ENCODE assay signal across 26 cellular contexts in the genomic region with DNA sequence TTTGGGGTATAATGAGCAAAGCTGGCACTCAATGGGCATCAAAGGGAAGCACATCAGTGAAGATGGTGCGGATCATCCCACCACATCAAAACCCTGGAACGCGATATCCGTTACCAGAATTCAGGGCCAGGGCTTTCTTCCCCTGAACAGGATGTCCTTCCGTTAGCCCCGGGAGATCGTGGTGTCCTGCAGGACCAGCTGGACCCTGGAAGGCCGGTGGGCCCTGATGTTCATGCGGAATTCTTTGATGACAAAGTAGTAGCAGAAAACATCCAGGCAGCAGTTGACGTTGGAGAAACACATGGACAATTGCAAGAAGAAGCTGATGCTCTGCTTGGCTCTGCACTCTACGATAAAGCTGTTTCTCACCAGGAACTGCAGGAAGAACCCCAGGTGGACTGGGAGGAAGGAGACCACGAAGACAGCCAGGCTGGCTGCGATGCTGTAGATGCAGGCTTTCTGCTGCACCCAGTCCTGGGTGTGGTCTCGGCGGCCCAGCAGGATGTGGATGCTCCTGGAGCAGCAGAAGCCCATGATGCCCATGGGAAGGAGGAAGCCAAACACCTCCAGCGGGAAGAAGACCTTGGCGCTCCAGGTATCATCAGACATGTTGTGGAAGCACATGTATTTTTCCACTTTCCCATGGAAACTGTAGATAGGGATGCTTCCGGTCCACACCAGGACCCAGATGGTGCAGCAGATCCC. TPM values are rescaled to one million over a fixed set of nuclear protein-coding genes. Genes with fewer than 3 reads are reported as not detected.
DNase-seq lines count a peak whose midpoint lies in the region; ATAC-seq, FAIRE-seq and TF ChIP-seq lines count a peak whose summit lies in the region.
"Had no signal": no experiment of that assay in that cellular context is flagged by ENCODE, and none has a peak within 500 bp of the region (broad histone marks: within the 10 kb centered on the region; RNA-seq: fewer than 3 reads in every experiment).

No MANE protein-coding gene starts in this region.

- H3K14ac ChIP-seq in neuronal stem cell (ENCODE audit: low read length): no peak overlapping the region

- TF ChIP-seq EP300 in HepG2 (IDR thresholded peaks at IDR 0.05; ENCODE audit: low read depth in 2 of 2, low read length in 2 of 2): no peak
- TF ChIP-seq EP300 in HepG2 (CRISPR knock-in tag; IDR thresholded peaks at IDR 0.05; ENCODE audit: borderline replicate concordance): no peak

- no peak overlapping the region for H3K23ac ChIP-seq in neuronal stem cell (ENCODE audit: low read depth, low read length, poor library complexity)

- H2BK120ac ChIP-seq in neuronal stem cell (ENCODE audit: low read depth, low read length): no peak overlapping the region

- no peak overlapping the region for H3K4me3 Mint-ChIP-seq in activated naive CD8-positive, alpha-beta T cell treated with anti-CD3 and anti-CD28 coated beads, Interleukin-2, amount 10 ng/mL, durations not matched to agents 7 days and 5 days
- H3K4me3 Mint-ChIP-seq: activated T-helper 1 cell treated with anti-CD3 and anti-CD28 coated beads, Interleukin-12 subunit alpha, Interleukin-12 subunit beta, Interleukin-2, Interleukin-4 antibody, amounts not matched to agents 30 ng/mL and 10 ng/mL and 1 ng/mL, durations not matched to agents 14 hours and 24 hours and 36 hours; stimulated activated naive B cell treated with anti-CD40 and anti-IgM and Interleukin-4, amounts not matched to agents 10 μg/mL and 1 μg/mL and 100 μg/mL, for 72 hours; T-cell had no signal

- no peaks in the 10 kb centered on the region for H4K20me1 ChIP-seq in HepG2 (ENCODE audit: insufficient read depth, low read length)

- peak in 2 of 3 donors; percentile 22 to 36 for DNase-seq in right lobe of liver
- no peak for DNase-seq in HepG2 (ENCODE audit: low spot score)
- DNase-seq in activated naive CD8-positive, alpha-beta T cell treated with anti-CD3 and anti-CD28 coated beads, Interleukin-2, amount 10 ng/mL, durations not matched to agents 7 days and 5 days: no peak
- DNase-seq in neuronal stem cell (ENCODE audit: low spot score): no peak
- no peak for DNase-seq in cerebellum (ENCODE audit: low spot score)
- no peak for DNase-seq in NCI-H1417 (lab: John Stamatoyannopoulos, UW)
- no peak for DNase-seq in DMS 273 treated with DMSO at 0.1 percent for 48 hours (lab: John Stamatoyannopoulos, UW)
- DNase-seq: caudate nucleus; CD8-positive, alpha-beta memory T cell; DMS53; effector CD4-positive, alpha-beta T cell; NCI-H187; NCI-H226; NCI-H774; OCI-M1; SHP77; stimulated activated naive B cell treated with anti-CD40 and anti-IgM and Interleukin-4, amounts not matched to agents 10 μg/mL and 1 μg/mL and 100 μg/mL, for 72 hours had no signal

- intact Hi-C loops in right lobe of liver (cut with DNase I) (no loop called here), HepG2 (cut with micrococcal nuclease; ENCODE audit: unreplicated experiment) (no loop called here)

- no peak for TF ChIP-seq RAD21 in HepG2 (CRISPR knock-in tag; IDR thresholded peaks at IDR 0.05)

- POLR2A ChIA-PET in HepG2 (lab: Yijun Ruan, JAX): no interaction called here
- POLR2A ChIA-PET in activated naive CD8-positive, alpha-beta T cell treated with anti-CD3 and anti-CD28 coated beads, Interleukin-2, amount 10 ng/mL, durations not matched to agents 7 days and 5 days (lab: Charles Lee): no interaction called here

- no peak overlapping the region for H3K4me2 ChIP-seq in HepG2 (ENCODE audit: low read depth, low read length)
- H3K4me2 ChIP-seq in neuronal stem cell (ENCODE audit: insufficient read depth, low read length, poor library complexity, severe bottlenecking): no peak overlapping the region

- H2AK5ac ChIP-seq in neuronal stem cell (ENCODE audit: low read depth, low read length): peak overlapping the region; percentile 13

- H2BK5ac ChIP-seq in neuronal stem cell (ENCODE audit: low read length): no peak overlapping the region

- no peaks in the 10 kb centered on the region for H3K27me3 Mint-ChIP-seq in activated naive CD8-positive, alpha-beta T cell treated with anti-CD3 and anti-CD28 coated beads, Interleukin-2, amount 10 ng/mL, durations not matched to agents 7 days and 5 days
- H3K27me3 Mint-ChIP-seq: T-cell had no signal

- peak overlapping the region; percentile 63 for H2BK12ac ChIP-seq in neuronal stem cell (ENCODE audit: low read length)

- no peak for ATAC-seq in right lobe of liver
- ATAC-seq in HepG2: no peak
- no peak for ATAC-seq in activated naive CD8-positive, alpha-beta T cell treated with anti-CD3 and anti-CD28 coated beads, Interleukin-2, amount 10 ng/mL, durations not matched to agents 7 days and 5 days (ENCODE audit: low read depth)
- no peak for ATAC-seq in HG02763 (IDR thresholded peaks at IDR 0.05; ENCODE audit: unreplicated experiment)
- ATAC-seq: esophagus mucosa; GM12878; pancreas; stimulated activated naive B cell treated with anti-CD40 and anti-IgM and Interleukin-4, amounts not matched to agents 10 μg/mL and 1 μg/mL and 100 μg/mL, for 72 hours; T-cell had no signal

- H3K4me1 ChIP-seq in right lobe of liver (no peaks in the 10 kb centered on the region), HepG2 (ENCODE audit: insufficient read depth, low read length) (peaks cover 22% of the 10 kb centered on the region), neuronal stem cell (ENCODE audit: control insufficient read depth in 2 of 2, insufficient read depth in 1 of 2, low read depth in 1 of 2, low read length in 2 of 2) (peaks cover 7 to 23% of the 10 kb centered on the region in 2 donors)
- H3K4me1 ChIP-seq: pancreas, tibial nerve had no signal

- TF ChIP-seq POLR2A in right lobe of liver (IDR thresholded peaks at IDR 0.05) (no peak), HepG2 (IDR thresholded peaks at IDR 0.05; ENCODE audit: insufficient read depth in 1 of 2, low read depth in 2 of 2, low read length in 2 of 2) (no peak)

- no peaks in the 10 kb centered on the region for H3K9me3 ChIP-seq in right lobe of liver
- no peaks in the 10 kb centered on the region for H3K9me3 ChIP-seq in HepG2 (ENCODE audit: low read length)
- H3K9me3 ChIP-seq in neuronal stem cell (replicated peaks in 1 of 2; ENCODE audit: control insufficient read depth in 2 of 2, insufficient read depth in 1 of 2, low read depth in 1 of 2, low read length in 2 of 2): no peaks in the 10 kb centered on the region
- H3K9me3 ChIP-seq: pancreas, tibial nerve had no signal

- H3K9me3 Mint-ChIP-seq in activated naive CD8-positive, alpha-beta T cell treated with anti-CD3 and anti-CD28 coated beads, Interleukin-2, amount 10 ng/mL, durations not matched to agents 7 days and 5 days: no peaks in the 10 kb centered on the region
- H3K9me3 Mint-ChIP-seq: activated T-helper 1 cell treated with anti-CD3 and anti-CD28 coated beads, Interleukin-12 subunit alpha, Interleukin-12 subunit beta, Interleukin-2, Interleukin-4 antibody, amounts not matched to agents 30 ng/mL and 10 ng/mL and 1 ng/mL, durations not matched to agents 14 hours and 24 hours and 36 hours; CD8-positive, alpha-beta memory T cell; stimulated activated naive B cell treated with anti-CD40 and anti-IgM and Interleukin-4, amounts not matched to agents 10 μg/mL and 1 μg/mL and 100 μg/mL, for 72 hours; T-cell had no signal

- H3K9ac ChIP-seq in HepG2 (ENCODE audit: insufficient read depth, low read depth, low read length) (no peak overlapping the region), neuronal stem cell (ENCODE audit: low read depth, low read length, poor library complexity) (no peak overlapping the region)

- no peak overlapping the region for H3K4me3 ChIP-seq in right lobe of liver
- H3K4me3 ChIP-seq in HepG2 (replicated peaks in 1 of 3; ENCODE audit: insufficient read depth in 1 of 3, low read depth in 2 of 3, low read length in 3 of 3): no peak overlapping the region
- H3K4me3 ChIP-seq in neuronal stem cell (ENCODE audit: low read length in 2 of 2): no peak overlapping the region
- H3K4me3 ChIP-seq: GM12878, pancreas, tibial nerve had no signal

- no peaks in the 10 kb centered on the region for H3K79me1 ChIP-seq in neuronal stem cell (ENCODE audit: low read depth, low read length)

- CTCF ChIA-PET in HepG2 (lab: Yijun Ruan, JAX; ENCODE audit: low intra/inter-chr PET ratio, low total read pairs): no interaction called here

- TF ChIP-seq CTCF in right lobe of liver (IDR thresholded peaks at IDR 0.05) (no peak), HepG2 (CRISPR knock-in tag; IDR thresholded peaks at IDR 0.05) (no peak)

- H3K27me3 ChIP-seq in right lobe of liver (no peaks in the 10 kb centered on the region), HepG2 (ENCODE audit: control insufficient read depth in 1 of 2, insufficient read depth in 2 of 2, low read length in 2 of 2) (peaks cover 10 to 73% of the 10 kb centered on the region in 2 experiments; a peak in 4 of 5 replicates), neuronal stem cell (ENCODE audit: control insufficient read depth in 3 of 3, insufficient read depth in 3 of 3, low read depth in 1 of 3, low read length in 3 of 3) (no peaks in the 10 kb centered on the region)
- H3K27me3 ChIP-seq: pancreas, tibial nerve had no signal

- H3K4ac ChIP-seq in neuronal stem cell (ENCODE audit: low read length): no peak overlapping the region

- peak overlapping the region; percentile 60 for H3K27ac Mint-ChIP-seq in activated naive CD8-positive, alpha-beta T cell treated with anti-CD3 and anti-CD28 coated beads, Interleukin-2, amount 10 ng/mL, durations not matched to agents 7 days and 5 days
- H3K27ac Mint-ChIP-seq: activated T-helper 1 cell treated with anti-CD3 and anti-CD28 coated beads, Interleukin-12 subunit alpha, Interleukin-12 subunit beta, Interleukin-2, Interleukin-4 antibody, amounts not matched to agents 30 ng/mL and 10 ng/mL and 1 ng/mL, durations not matched to agents 14 hours and 24 hours and 36 hours; stimulated activated naive B cell treated with anti-CD40 and anti-IgM and Interleukin-4, amounts not matched to agents 10 μg/mL and 1 μg/mL and 100 μg/mL, for 72 hours had no signal

- H3K27ac ChIP-seq in right lobe of liver: no peak overlapping the region
- no peak overlapping the region for H3K27ac ChIP-seq in HepG2 (ENCODE audit: extremely low read length, insufficient read depth, low read length)
- no peak overlapping the region for H3K27ac ChIP-seq in neuronal stem cell (replicated peaks; ENCODE audit: low read length)
- H3K27ac ChIP-seq: pancreas, tibial nerve had no signal

- H3K36me3 ChIP-seq in right lobe of liver (no peaks in the 10 kb centered on the region), HepG2 (replicated peaks in 1 of 2; ENCODE audit: control insufficient read depth in 1 of 2, insufficient read depth in 2 of 2, low read length in 2 of 2) (no peaks in the 10 kb centered on the region), neuronal stem cell (replicated peaks in 1 of 2; ENCODE audit: control insufficient read depth in 2 of 2, insufficient read depth in 2 of 2, low read length in 2 of 2) (no peaks in the 10 kb centered on the region)
- H3K36me3 ChIP-seq: pancreas, tibial nerve had no signal

- H3K79me2 ChIP-seq in HepG2 (ENCODE audit: insufficient read depth, low read length): no peaks in the 10 kb centered on the region

- in situ Hi-C loops in HepG2 (cut with HindIII; ENCODE audit: extremely low pct_ligation_motif_present, low pct_unique_long_range_greater_than_20kb): no loop called here

- peak overlapping the region; percentile 9 for H3K18ac ChIP-seq in neuronal stem cell (ENCODE audit: low read length)

- H4K91ac ChIP-seq in neuronal stem cell (ENCODE audit: low read depth, low read length, poor library complexity): no peak overlapping the region

- H2AFZ ChIP-seq in HepG2 (ENCODE audit: low read length) (no peak overlapping the region), neuronal stem cell (ENCODE audit: low read length) (no peak overlapping the region)

- BruUV-seq in HepG2 (replicated peaks; lab: Mats Ljungman, UMichigan): no TSS peak

- H2BK15ac ChIP-seq in neuronal stem cell (ENCODE audit: low read length): peak overlapping the region; percentile 5

- H3K36me3 Mint-ChIP-seq in activated naive CD8-positive, alpha-beta T cell treated with anti-CD3 and anti-CD28 coated beads, Interleukin-2, amount 10 ng/mL, durations not matched to agents 7 days and 5 days: peaks cover 31% of the 10 kb centered on the region

- FAIRE-seq in HepG2 (lab: Jason Lieb, UNC): no peak
- FAIRE-seq: frontal cortex, GM12878, pancreas had no signal

- peaks cover 37% of the 10 kb centered on the region for H3K4me1 Mint-ChIP-seq in activated naive CD8-positive, alpha-beta T cell treated with anti-CD3 and anti-CD28 coated beads, Interleukin-2, amount 10 ng/mL, durations not matched to agents 7 days and 5 days

- H4K8ac ChIP-seq in neuronal stem cell (ENCODE audit: low read depth, low read length): no peak overlapping the region

- WGBS in right lobe of liver (ENCODE audit: insufficient coverage, low coverage, low lambda C conversion rate, missing lambda C conversion rate): 80% methylated on average over 8 of the region's 18 CpGs
- 42% methylated on average over 18 of the region's 18 CpGs for WGBS in HepG2 (ENCODE audit: low lambda C conversion rate)
- no CpG with 5 or more reads among the region's 18 CpGs for WGBS in neuronal stem cell (ENCODE audit: extremely low coverage in 2 of 2, insufficient read length in 2 of 2, insufficient replicate concordance in 1 of 2), 2 donors

RNA-seq across cellular contexts. Expression of a gene that starts 15.0 kb away (rescaled TPM):
- under 1 TPM in 3 of 6 experiments, not detected in 3; 0.06 to 0.12 (median 0.07) TPM for total RNA-seq in right lobe of liver
- not detected in 2 replicates for total RNA-seq in HepG2 (2016; rRNA removed; fragmentation: Illumina TruSeq; extraction: Trizol)
- not detected in 2 replicates for total RNA-seq in HepG2 (2016; cell fraction: cytosol; rRNA removed; fragmentation: Illumina TruSeq; extraction: Trizol; ENCODE audit: low read depth)
- total RNA-seq in HepG2 (2016; cell fraction: insoluble cytoplasmic fraction; rRNA removed; fragmentation: Illumina TruSeq; extraction: Trizol): 0.04 TPM in 1 of 2 replicates, not detected in the other
- not detected in 2 replicates for total RNA-seq in HepG2 (2016; cell fraction: membrane; rRNA removed; fragmentation: Illumina TruSeq; extraction: Trizol)
- total RNA-seq in HepG2 (2016; cell fraction: nucleus; rRNA removed; fragmentation: Illumina TruSeq; extraction: Trizol): not detected in 2 replicates
- not detected in 2 replicates for polyA plus RNA-seq in HepG2 (2011; rRNA removed)
- polyA plus RNA-seq in HepG2 (2011; cell fraction: cytosol; rRNA removed): 0.04 TPM in 1 of 2 replicates, not detected in the other
- polyA plus RNA-seq in HepG2 (2011; cell fraction: nucleus; rRNA removed): 0.05 and 0.06 TPM in 2 replicates
- not detected in 2 replicates for polyA plus RNA-seq in HepG2 (2012)
- polyA plus RNA-seq in HepG2 (2016; cell fraction: cytosol; fragmentation: Illumina TruSeq; extraction: Trizol; ENCODE audit: low read depth): not detected in 2 replicates
- not detected in 2 replicates for polyA plus RNA-seq in HepG2 (2016; cell fraction: insoluble cytoplasmic fraction; fragmentation: Illumina TruSeq; extraction: Trizol; ENCODE audit: low read depth)
- not detected in 2 replicates for polyA plus RNA-seq in HepG2 (2016; cell fraction: membrane; fragmentation: Illumina TruSeq; extraction: Trizol; ENCODE audit: low read depth)
- 0.18 TPM in 1 of 2 replicates, not detected in the other for polyA plus RNA-seq in HepG2 (2016; cell fraction: nucleus; fragmentation: Illumina TruSeq; extraction: Trizol; ENCODE audit: insufficient read depth, low read depth)
- polyA minus RNA-seq in HepG2 (2011; rRNA and poly(A)+ RNA removed; ENCODE audit: low replicate concordance): 0.09 and 0.14 TPM in 2 replicates
- not detected in 2 replicates for polyA minus RNA-seq in HepG2 (2011; cell fraction: cytosol; rRNA and poly(A)+ RNA removed)
- not detected in 2 replicates for polyA minus RNA-seq in HepG2 (2011; cell fraction: nucleus; rRNA and poly(A)+ RNA removed)
- 10 to 100 TPM; 18.8 to 21.5 TPM for total RNA-seq in activated naive CD8-positive, alpha-beta T cell treated with anti-CD3 and anti-CD28 coated beads, Interleukin-2, amount 10 ng/mL, durations not matched to agents 7 days and 5 days
- polyA plus RNA-seq in neuronal stem cell (2013, experiment 1 of 2): not detected
- not detected for polyA plus RNA-seq in neuronal stem cell (2013, experiment 2 of 2)
- not detected for total RNA-seq in cerebellum
- total RNA-seq: frontal cortex, kidney epithelial cell had no signal

RNA-seq across cellular contexts. Expression of a gene that starts 45.3 kb away (rescaled TPM):
- total RNA-seq in right lobe of liver: 10 to 100 TPM; 11.1 to 26.9 (median 24.2) TPM
- total RNA-seq in HepG2 (2016; rRNA removed; fragmentation: Illumina TruSeq; extraction: Trizol): 40.7 and 70.5 TPM in 2 replicates
- total RNA-seq in HepG2 (2016; cell fraction: cytosol; rRNA removed; fragmentation: Illumina TruSeq; extraction: Trizol; ENCODE audit: low read depth): 13.6 and 14.1 TPM in 2 replicates
- 40.7 and 74.0 TPM in 2 replicates for total RNA-seq in HepG2 (2016; cell fraction: insoluble cytoplasmic fraction; rRNA removed; fragmentation: Illumina TruSeq; extraction: Trizol)
- total RNA-seq in HepG2 (2016; cell fraction: membrane; rRNA removed; fragmentation: Illumina TruSeq; extraction: Trizol): 30.7 and 33.5 TPM in 2 replicates
- total RNA-seq in HepG2 (2016; cell fraction: nucleus; rRNA removed; fragmentation: Illumina TruSeq; extraction: Trizol): 49.2 and 56.2 TPM in 2 replicates
- polyA plus RNA-seq in HepG2 (2011; rRNA removed): 270 and 321 TPM in 2 replicates
- polyA plus RNA-seq in HepG2 (2011; cell fraction: cytosol; rRNA removed): 356 TPM in 2 replicates
- 111 and 119 TPM in 2 replicates for polyA plus RNA-seq in HepG2 (2011; cell fraction: nucleus; rRNA removed)
- 124 and 196 TPM in 2 replicates for polyA plus RNA-seq in HepG2 (2012)
- polyA plus RNA-seq in HepG2 (2016; cell fraction: cytosol; fragmentation: Illumina TruSeq; extraction: Trizol; ENCODE audit: low read depth): 18.9 and 24.2 TPM in 2 replicates
- 53.1 and 56.4 TPM in 2 replicates for polyA plus RNA-seq in HepG2 (2016; cell fraction: insoluble cytoplasmic fraction; fragmentation: Illumina TruSeq; extraction: Trizol; ENCODE audit: low read depth)
- polyA plus RNA-seq in HepG2 (2016; cell fraction: membrane; fragmentation: Illumina TruSeq; extraction: Trizol; ENCODE audit: low read depth): 32.9 and 35.3 TPM in 2 replicates
- 111 and 121 TPM in 2 replicates for polyA plus RNA-seq in HepG2 (2016; cell fraction: nucleus; fragmentation: Illumina TruSeq; extraction: Trizol; ENCODE audit: insufficient read depth, low read depth)
- 108 and 408 TPM in 2 replicates for polyA minus RNA-seq in HepG2 (2011; rRNA and poly(A)+ RNA removed; ENCODE audit: low replicate concordance)
- polyA minus RNA-seq in HepG2 (2011; cell fraction: cytosol; rRNA and poly(A)+ RNA removed): 84.7 and 140 TPM in 2 replicates
- polyA minus RNA-seq in HepG2 (2011; cell fraction: nucleus; rRNA and poly(A)+ RNA removed): 20.1 and 24.2 TPM in 2 replicates
- 100 to 1,000 TPM; 102 to 105 TPM for total RNA-seq in activated naive CD8-positive, alpha-beta T cell treated with anti-CD3 and anti-CD28 coated beads, Interleukin-2, amount 10 ng/mL, durations not matched to agents 7 days and 5 days
- polyA plus RNA-seq in neuronal stem cell (2013, experiment 1 of 2): 167 TPM
- polyA plus RNA-seq in neuronal stem cell (2013, experiment 2 of 2): 168 TPM
- 70.3 TPM for total RNA-seq in cerebellum

Comparison
In these comparisons a context has a peak if more than half of its experiments do, and no peak if none do; other contexts are left out.
1. DNase-seq: peak in right lobe of liver (2 of 3); none in HepG2 (single experiment), activated naive CD8-positive, alpha-beta T cell treated with anti-CD3 and anti-CD28 coated beads, Interleukin-2, amount 10 ng/mL, durations not matched to agents 7 days and 5 days (single experiment), neuronal stem cell (single experiment), cerebellum (single experiment), NCI-H1417 (0 of 3) and DMS 273 treated with DMSO at 0.1 percent for 48 hours (single experiment).
2. RNA of a gene that starts 15.0 kb away (total RNA-seq): 18.8 to 21.5 TPM in activated naive CD8-positive, alpha-beta T cell treated with anti-CD3 and anti-CD28 coated beads, Interleukin-2, amount 10 ng/mL, durations not matched to agents 7 days and 5 days; not detected in cerebellum (single experiment), 0.06 to 0.12 TPM in right lobe of liver and 0.04 TPM in HepG2; every median in the first group is over 10 times any median in the second.